In genomic region chr19:43478323-43478722, GRCh38 we compare ENCODE assay signal across 23 cellular contexts. TPM values are rescaled to one million over a fixed set of nuclear protein-coding genes. Genes with fewer than 3 reads are reported as not detected.
DNase-seq lines count a peak whose midpoint lies in the region; ATAC-seq, FAIRE-seq and TF ChIP-seq lines count a peak whose summit lies in the region.
"Had no signal": no experiment of that assay in that cellular context is flagged by ENCODE, and none has a peak within 500 bp of the region (broad histone marks: within the 10 kb centered on the region; RNA-seq: fewer than 3 reads in every experiment).

No MANE protein-coding gene starts in this region.

- no CpG with 5 or more reads among the region's 3 CpGs for WGBS in H9 (ENCODE audit: extremely low coverage, insufficient read length, low lambda C conversion rate)
- WGBS in H1 (ENCODE audit: extremely low coverage in 1 of 2, insufficient coverage in 1 of 2, insufficient read length in 1 of 2, insufficient replicate concordance in 2 of 2, low coverage in 1 of 2, low lambda C conversion rate in 2 of 2, missing lambda C conversion rate in 1 of 2), 2 experiments: 83% methylated on average over 3 of the region's 3 CpGs; no CpG with 5 or more reads in 1 of the 2 experiments

- H3K9ac ChIP-seq in H9 (ENCODE audit: extremely low read depth, insufficient read length, low read length): peak overlapping the region; percentile 36
- no peak overlapping the region for H3K9ac ChIP-seq in H1 (replicated peaks in 1 of 4; ENCODE audit: extremely low read depth in 1 of 4, low read depth in 3 of 4, low read length in 3 of 4)

- no peak for TF ChIP-seq POLR2A in H1 (IDR thresholded peaks at IDR 0.05; ENCODE audit: control extremely low read depth in 1 of 2, low read depth in 2 of 2, low read length in 2 of 2)

- no peaks in the 10 kb centered on the region for H3K23me2 ChIP-seq in H9 (ENCODE audit: insufficient read length, low read depth, low read length, poor library complexity, severe bottlenecking)
- 0 out of 2 replicates have a peak, but pooled peaks cover 3% of the 10 kb centered on the region for H3K23me2 ChIP-seq in H1 (ENCODE audit: low read depth, low read length)

- CTCF ChIA-PET in activated CD4-positive, alpha-beta T cell treated with anti-CD3 and anti-CD28 coated beads for 36 hours (lab: Charles Lee): no interaction called here
- CTCF ChIA-PET in H1 (lab: Charles Lee; ENCODE audit: partially characterized antibody): interaction anchor here (0.7 to 2.6 kb wide), 5 partner anchors 21 to 46 kb away, joined by 3 to 6 read pairs (median 3); no protein-coding TSS in a partner anchor
- CTCF ChIA-PET in naive thymus-derived CD4-positive, alpha-beta T cell (lab: Charles Lee): no interaction called here

- H2BK12ac ChIP-seq in H9 (ENCODE audit: insufficient read length, low read depth, low read length) (no peak overlapping the region), H1 (ENCODE audit: low read depth, low read length) (no peak overlapping the region)

- H3K27me3 ChIP-seq in H9 (ENCODE audit: insufficient read depth, low read length): no peaks in the 10 kb centered on the region
- no peaks in the 10 kb centered on the region; a peak in 3 of 7 replicates for H3K27me3 ChIP-seq in H1 (replicated peaks in 1 of 4; ENCODE audit: control insufficient read depth in 3 of 4, extremely low read depth in 1 of 4, insufficient read depth in 3 of 4, low read length in 3 of 4)
- H3K27me3 ChIP-seq in naive thymus-derived CD4-positive, alpha-beta T cell (ENCODE audit: control insufficient read depth in 2 of 2, insufficient read depth in 2 of 2, low read length in 2 of 2): no peaks in the 10 kb centered on the region
- no peaks in the 10 kb centered on the region for H3K27me3 ChIP-seq in SJCRH30
- H3K27me3 ChIP-seq: MG63 had no signal

- H3K4me2 ChIP-seq in H9 (ENCODE audit: insufficient read depth, insufficient read length, low read length) (no peak overlapping the region), H1 (ENCODE audit: insufficient read depth in 1 of 2, low read depth in 2 of 2, low read length in 2 of 2) (no peak overlapping the region)

- H3K4me3 ChIP-seq in H1 (ENCODE audit: extremely low read depth in 1 of 4, insufficient read depth in 2 of 4, low read depth in 3 of 4, low read length in 4 of 4) (no peak overlapping the region), SJCRH30 (no peak overlapping the region)
- no peak overlapping the region for H3K4me3 ChIP-seq in naive thymus-derived CD4-positive, alpha-beta T cell (ENCODE audit: low read length)
- H3K4me3 ChIP-seq: MG63 had no signal

- no peak overlapping the region for H3T11ph ChIP-seq in H9 (ENCODE audit: low read length)

- TF ChIP-seq CTCF in H9 (conservative IDR thresholded peaks at IDR 0.05): no peak
- no peak for TF ChIP-seq CTCF in H1 (IDR thresholded peaks at IDR 0.05; ENCODE audit: control extremely low read depth in 1 of 3, insufficient read depth in 1 of 3, low read depth in 1 of 3, low read length in 3 of 3)

- H3K9me3 ChIP-seq in H9 (ENCODE audit: control insufficient read depth, low read depth, low read length) (no peaks in the 10 kb centered on the region), H1 (ENCODE audit: insufficient read depth in 2 of 2, low read depth in 1 of 2, low read length in 1 of 2) (no peaks in the 10 kb centered on the region), SJCRH30 (replicated peaks) (no peaks in the 10 kb centered on the region)
- H3K9me3 ChIP-seq in naive thymus-derived CD4-positive, alpha-beta T cell (ENCODE audit: control insufficient read depth in 2 of 3, low read length in 3 of 3): no peaks in the 10 kb centered on the region
- H3K9me3 ChIP-seq: MG63 had no signal

- H4K8ac ChIP-seq in H9 (replicated peaks; ENCODE audit: insufficient read length, low read depth, low read length) (no peak overlapping the region), H1 (ENCODE audit: extremely low read depth, insufficient read depth, low read length) (no peak overlapping the region)

- intact Hi-C loops in activated CD4-positive, alpha-beta T cell treated with anti-CD3 and anti-CD28 coated beads for 36 hours (cut with DNase I, micrococcal nuclease): no loop called here
- intact Hi-C loops in naive thymus-derived CD4-positive, alpha-beta T cell (cut with micrococcal nuclease): no loop called here

- no peaks in the 10 kb centered on the region for H3K79me2 ChIP-seq in H9 (ENCODE audit: insufficient read depth, low read length)
- no peaks in the 10 kb centered on the region for H3K79me2 ChIP-seq in H1 (ENCODE audit: control insufficient read depth in 1 of 2, insufficient read depth in 2 of 2, low read length in 2 of 2)

- H3K36me3 ChIP-seq in H1 (ENCODE audit: control insufficient read depth in 2 of 4, insufficient read depth in 4 of 4, low read length in 3 of 4) (no peaks in the 10 kb centered on the region), SJCRH30 (no peaks in the 10 kb centered on the region)
- peaks cover 0 to 14% (median 0%) of the 10 kb centered on the region in 3 experiments for H3K36me3 ChIP-seq in naive thymus-derived CD4-positive, alpha-beta T cell (ENCODE audit: control insufficient read depth in 2 of 3, insufficient read depth in 3 of 3, low read length in 3 of 3)

- no peak for TF ChIP-seq RAD21 in H1 (IDR thresholded peaks at IDR 0.05 in 1 of 2, conservative IDR thresholded peaks at IDR 0.05 in 1 of 2; ENCODE audit: low read depth in 2 of 2, low read length in 2 of 2)

- no peak overlapping the region for H3K4ac ChIP-seq in H9 (ENCODE audit: low read depth, low read length)
- H3K4ac ChIP-seq in H1 (replicated peaks; ENCODE audit: insufficient read length, low read depth, low read length): no peak overlapping the region

- no peak for ATAC-seq in activated CD4-positive, alpha-beta T cell treated with anti-CD3 and anti-CD28 coated beads for 36 hours
- ATAC-seq in naive thymus-derived CD4-positive, alpha-beta T cell: no peak
- ATAC-seq: SK-N-SH treated with all-trans-retinoic acid at 6 μM for 48 hours had no signal

- H3K18ac ChIP-seq in H9 (ENCODE audit: insufficient read length, low read depth, low read length) (no peak overlapping the region), H1 (ENCODE audit: extremely low read depth, low read length) (no peak overlapping the region)

- H2BK15ac ChIP-seq in H9 (ENCODE audit: low read depth, low read length): no peak overlapping the region
- no peak overlapping the region for H2BK15ac ChIP-seq in H1 (ENCODE audit: low read length)

- H3K27ac ChIP-seq in H9 (ENCODE audit: insufficient read length, low read depth, low read length) (no peak overlapping the region), H1 (ENCODE audit: low read depth, low read length) (no peak overlapping the region), SJCRH30 (no peak overlapping the region)
- no peak overlapping the region for H3K27ac ChIP-seq in naive thymus-derived CD4-positive, alpha-beta T cell (ENCODE audit: low read depth, low read length)
- H3K27ac ChIP-seq: 22Rv1, C4-2B had no signal

- no peak for DNase-seq in activated CD4-positive, alpha-beta T cell treated with anti-CD3 and anti-CD28 coated beads for 36 hours
- DNase-seq in activated CD4-positive, alpha-beta T cell treated with anti-CD3 and anti-CD28 coated beads for 4 hours: no peak
- DNase-seq in H9: no peak
- DNase-seq in H1 (ENCODE audit: low read depth in 1 of 2, low spot score in 2 of 2): no peak
- DNase-seq in naive thymus-derived CD4-positive, alpha-beta T cell: no peak
- DNase-seq in SJCRH30: no peak
- no peak for DNase-seq in NCI-H2171 treated with DMSO at 0.1 percent for 48 hours (lab: John Stamatoyannopoulos, UW)
- no peak for DNase-seq in NOMO-1 treated with DMSO at 0.1 percent for 48 hours (lab: John Stamatoyannopoulos, UW; ENCODE audit: unreplicated experiment)
- DNase-seq: AML-193; Calu3; GF-D8; GOT3; Karpas-422; MG63; NCI-H1048; NCI-H1436; NCI-H2029; NK-92 treated with Interleukin-12 subunit alpha and Interleukin-12 subunit beta, amount 100 ng/mL, for 24 hours; SHP77 treated with DMSO at 0.1 percent for 48 hours had no signal

- no peak overlapping the region for H2BK5ac ChIP-seq in H9 (ENCODE audit: insufficient read length, low read length)
- H2BK5ac ChIP-seq in H1 (ENCODE audit: low read depth, low read length): no peak overlapping the region

- H3K4me1 Mint-ChIP-seq in activated CD4-positive, alpha-beta T cell treated with anti-CD3 and anti-CD28 coated beads for 36 hours: peaks cover 12% of the 10 kb centered on the region
- peaks cover 3 to 4% of the 10 kb centered on the region in 2 experiments; a peak in 3 of 4 replicates for H3K4me1 Mint-ChIP-seq in H9
- H3K4me1 Mint-ChIP-seq in naive thymus-derived CD4-positive, alpha-beta T cell: peaks cover 12 to 24% (median 23%) of the 10 kb centered on the region in 7 donors

- POLR2A ChIA-PET in activated CD4-positive, alpha-beta T cell treated with anti-CD3 and anti-CD28 coated beads for 36 hours (lab: Charles Lee): no interaction called here
- POLR2A ChIA-PET in H1 (lab: Charles Lee; ENCODE audit: partially characterized antibody): interaction anchor here (0.8 to 1.0 kb wide), 2 partner anchors 10 to 12 kb away, joined by 3 read pairs; no protein-coding TSS in a partner anchor
- POLR2A ChIA-PET in naive thymus-derived CD4-positive, alpha-beta T cell (lab: Charles Lee): no interaction called here

- no peak for TF ChIP-seq EP300 in H1 (IDR thresholded peaks at IDR 0.05; ENCODE audit: borderline replicate concordance in 1 of 2, low read depth in 2 of 2, low read length in 2 of 2)

- no peak overlapping the region for H3K23ac ChIP-seq in H9 (ENCODE audit: insufficient read length, low read depth, low read length)
- H3K23ac ChIP-seq in H1 (ENCODE audit: insufficient read length): no peak overlapping the region

- H4K5ac ChIP-seq in H9 (ENCODE audit: insufficient read length, low read depth, low read length) (no peak overlapping the region), H1 (ENCODE audit: insufficient read length, low read depth, low read length) (no peak overlapping the region)

- no peak overlapping the region for H3K14ac ChIP-seq in H9 (ENCODE audit: insufficient read depth, low read length)
- no peak overlapping the region for H3K14ac ChIP-seq in H1 (ENCODE audit: insufficient read length)

- no peaks in the 10 kb centered on the region for H3K79me1 ChIP-seq in H9 (ENCODE audit: insufficient read depth, low read depth, low read length, poor library complexity, severe bottlenecking)
- H3K79me1 ChIP-seq in H1 (ENCODE audit: low read depth, low read length): no peaks in the 10 kb centered on the region

- H3K56ac ChIP-seq in H9 (ENCODE audit: insufficient read length, low read depth, low read length) (no peak overlapping the region), H1 (replicated peaks; ENCODE audit: insufficient read length, low read depth, low read length) (no peak overlapping the region)

- no peaks in the 10 kb centered on the region for H3K27me3 Mint-ChIP-seq in activated CD4-positive, alpha-beta T cell treated with anti-CD3 and anti-CD28 coated beads for 36 hours
- peaks cover 20% of the 10 kb centered on the region for H3K27me3 Mint-ChIP-seq in H9 (ENCODE audit: low read depth)
- H3K27me3 Mint-ChIP-seq in naive thymus-derived CD4-positive, alpha-beta T cell: no peaks in the 10 kb centered on the region

- peaks cover 20% of the 10 kb centered on the region for H3K36me3 Mint-ChIP-seq in activated CD4-positive, alpha-beta T cell treated with anti-CD3 and anti-CD28 coated beads for 36 hours (ENCODE audit: low read depth)
- peaks cover 3 to 7% (median 3%) of the 10 kb centered on the region in 3 experiments; a peak in 2 of 7 replicates for H3K36me3 Mint-ChIP-seq in H9 (ENCODE audit: insufficient read depth in 1 of 3, low read depth in 3 of 3)
- peaks cover 0 to 27% (median 6%) of the 10 kb centered on the region in 5 donors for H3K36me3 Mint-ChIP-seq in naive thymus-derived CD4-positive, alpha-beta T cell

- peak overlapping the region; percentile 11 for H3K27ac Mint-ChIP-seq in activated CD4-positive, alpha-beta T cell treated with anti-CD3 and anti-CD28 coated beads for 36 hours
- peak overlapping the region in 1 of 3 experiments; percentile 34; a peak in 1 of 7 replicates for H3K27ac Mint-ChIP-seq in H9
- H3K27ac Mint-ChIP-seq in naive thymus-derived CD4-positive, alpha-beta T cell: peak overlapping the region in 6 of 9 donors; percentile 66 to 88 (median 80)

- H2AFZ ChIP-seq in H9 (ENCODE audit: low read length) (no peak overlapping the region), H1 (ENCODE audit: low read length) (no peak overlapping the region)

- no peak overlapping the region for H4K91ac ChIP-seq in H9 (ENCODE audit: insufficient read length, low read depth, low read length)
- H4K91ac ChIP-seq in H1 (replicated peaks; ENCODE audit: insufficient read length, low read length): no peak overlapping the region

- H3K9me3 Mint-ChIP-seq in activated CD4-positive, alpha-beta T cell treated with anti-CD3 and anti-CD28 coated beads for 36 hours (ENCODE audit: low read depth): peaks cover 2% of the 10 kb centered on the region
- no peaks in the 10 kb centered on the region; a peak in 1 of 5 replicates for H3K9me3 Mint-ChIP-seq in H9
- H3K9me3 Mint-ChIP-seq in naive thymus-derived CD4-positive, alpha-beta T cell: no peaks in the 10 kb centered on the region

- no peak overlapping the region for H2BK120ac ChIP-seq in H9 (ENCODE audit: low read depth, low read length, poor library complexity, severe bottlenecking)
- H2BK120ac ChIP-seq in H1 (replicated peaks; ENCODE audit: low read depth, low read length): no peak overlapping the region

- H4K20me1 ChIP-seq in H9 (ENCODE audit: control insufficient read depth, insufficient read depth, insufficient read length): no peaks in the 10 kb centered on the region
- H4K20me1 ChIP-seq in H1 (replicated peaks in 1 of 2; ENCODE audit: control insufficient read depth in 1 of 2, insufficient read depth in 2 of 2, low read length in 2 of 2): no peaks in the 10 kb centered on the region

- no peaks in the 10 kb centered on the region for H3K4me1 ChIP-seq in H9 (ENCODE audit: insufficient read depth, low read length)
- H3K4me1 ChIP-seq in H1 (replicated peaks in 1 of 4; ENCODE audit: control insufficient read depth in 3 of 4, insufficient read depth in 4 of 4, low read length in 3 of 4): peaks cover 0 to 2% (median 0%) of the 10 kb centered on the region in 4 experiments; a peak in 3 of 7 replicates
- H3K4me1 ChIP-seq in naive thymus-derived CD4-positive, alpha-beta T cell (ENCODE audit: control insufficient read depth in 2 of 2, insufficient read depth in 2 of 2, low read length in 2 of 2): peaks cover 8 to 9% of the 10 kb centered on the region in 2 donors
- H3K4me1 ChIP-seq in SJCRH30: no peaks in the 10 kb centered on the region

- no peak overlapping the region for H3K4me3 Mint-ChIP-seq in activated CD4-positive, alpha-beta T cell treated with anti-CD3 and anti-CD28 coated beads for 36 hours
- H3K4me3 Mint-ChIP-seq in H9: no peak overlapping the region
- no peak overlapping the region for H3K4me3 Mint-ChIP-seq in naive thymus-derived CD4-positive, alpha-beta T cell

- no peak for FAIRE-seq in H1 (lab: Jason Lieb, UNC)

- H2BK20ac ChIP-seq in H9 (ENCODE audit: low read depth, low read length, poor library complexity, severe bottlenecking) (no peak overlapping the region), H1 (ENCODE audit: low read length) (no peak overlapping the region)

- H2AK5ac ChIP-seq in H9 (ENCODE audit: insufficient read length, low read length): no peak overlapping the region
- H2AK5ac ChIP-seq in H1 (ENCODE audit: low read depth, low read length): 0 out of 2 replicates have a peak overlapping the region, but pooled peaks have one; percentile 65

RNA-seq across cellular contexts. Expression of gene LYPD3, which starts 12.9 kb away (rescaled TPM):
- total RNA-seq in activated CD4-positive, alpha-beta T cell treated with anti-CD3 and anti-CD28 coated beads for 36 hours: 1 to 10 TPM; 2.1 to 3.1 TPM
- total RNA-seq in H9 (2021): 1.8 TPM in 2 replicates
- 4.0 and 4.1 TPM in 2 replicates for total RNA-seq in H1 (2021; fragmentation: NEBNext Ultra II Directional; extraction: Animal tissue kit (Norgen Biotek cat#: 25700))
- polyA plus RNA-seq in H1 (2011; rRNA removed): 16.4 and 18.4 TPM in 2 replicates
- 7.3 TPM for polyA plus RNA-seq in H1 (2011; cell fraction: cytosol; rRNA removed)
- 10.4 TPM for polyA plus RNA-seq in H1 (2011; cell fraction: nucleus; rRNA removed)
- 4.2 to 7.0 TPM (median 5.4 TPM) in 4 replicates for polyA plus RNA-seq in H1 (2012, experiment 1 of 2)
- 5.2 TPM for polyA plus RNA-seq in H1 (2012, experiment 2 of 2)
- polyA plus RNA-seq in H1 (2013, experiment 1 of 2): 6.0 TPM
- 5.9 TPM for polyA plus RNA-seq in H1 (2013, experiment 2 of 2)
- polyA minus RNA-seq in H1 (2011; rRNA and poly(A)+ RNA removed): 2.0 and 2.5 TPM in 2 replicates
- 3.4 TPM for polyA minus RNA-seq in H1 (2011; cell fraction: cytosol; rRNA and poly(A)+ RNA removed)
- 3.5 TPM for polyA minus RNA-seq in H1 (2011; cell fraction: nucleus; rRNA and poly(A)+ RNA removed)
- total RNA-seq in naive thymus-derived CD4-positive, alpha-beta T cell: 10 to 100 TPM in 1 of 5 experiments, 1 to 10 TPM in 4; 1.1 to 30.6 (median 6.1) TPM
- 1 to 10 TPM; 6.5 to 9.1 TPM for polyA plus RNA-seq in naive thymus-derived CD4-positive, alpha-beta T cell
- not detected in 2 replicates for total RNA-seq in SJCRH30 (2014; rRNA removed; shearing (Covaris generic))
- total RNA-seq: OCI-LY7 had no signal

RNA-seq across cellular contexts. Expression of gene PHLDB3, which starts 26.2 kb away (rescaled TPM):
- 10 to 100 TPM; 14.7 to 17.8 TPM for total RNA-seq in activated CD4-positive, alpha-beta T cell treated with anti-CD3 and anti-CD28 coated beads for 36 hours
- 6.7 and 8.5 TPM in 2 replicates for total RNA-seq in H9 (2021)
- total RNA-seq in H1 (2021; fragmentation: NEBNext Ultra II Directional; extraction: Animal tissue kit (Norgen Biotek cat#: 25700)): 7.5 and 8.5 TPM in 2 replicates
- polyA plus RNA-seq in H1 (2011; rRNA removed): 4.0 and 6.5 TPM in 2 replicates
- polyA plus RNA-seq in H1 (2011; cell fraction: cytosol; rRNA removed): 6.4 TPM
- polyA plus RNA-seq in H1 (2011; cell fraction: nucleus; rRNA removed): 15.0 TPM
- 4.4 to 7.9 TPM (median 7.4 TPM) in 4 replicates for polyA plus RNA-seq in H1 (2012, experiment 1 of 2)
- 4.7 TPM for polyA plus RNA-seq in H1 (2012, experiment 2 of 2)
- polyA plus RNA-seq in H1 (2013, experiment 1 of 2): 5.8 TPM
- 6.0 TPM for polyA plus RNA-seq in H1 (2013, experiment 2 of 2)
- 3.1 and 3.2 TPM in 2 replicates for polyA minus RNA-seq in H1 (2011; rRNA and poly(A)+ RNA removed)
- 6.4 TPM for polyA minus RNA-seq in H1 (2011; cell fraction: cytosol; rRNA and poly(A)+ RNA removed)
- polyA minus RNA-seq in H1 (2011; cell fraction: nucleus; rRNA and poly(A)+ RNA removed): 9.0 TPM
- 10 to 100 TPM; 24.5 to 98.8 (median 43.3) TPM for total RNA-seq in naive thymus-derived CD4-positive, alpha-beta T cell
- polyA plus RNA-seq in naive thymus-derived CD4-positive, alpha-beta T cell: 1 to 10 TPM; 4.5 to 6.5 TPM
- total RNA-seq in SJCRH30 (2014; rRNA removed; shearing (Covaris generic)): 4.4 and 5.2 TPM in 2 replicates

RNA-seq across cellular contexts. Expression of gene ETHE1, which starts 48.7 kb away (rescaled TPM):
- total RNA-seq in activated CD4-positive, alpha-beta T cell treated with anti-CD3 and anti-CD28 coated beads for 36 hours: 10 to 100 TPM; 68.7 to 78.8 TPM
- total RNA-seq in H9 (2021): 18.8 and 20.4 TPM in 2 replicates
- total RNA-seq in H1 (2021; fragmentation: NEBNext Ultra II Directional; extraction: Animal tissue kit (Norgen Biotek cat#: 25700)): 18.6 and 19.9 TPM in 2 replicates
- polyA plus RNA-seq in H1 (2011; rRNA removed): 92.7 and 96.0 TPM in 2 replicates
- 53.2 TPM for polyA plus RNA-seq in H1 (2011; cell fraction: cytosol; rRNA removed)
- 79.8 TPM for polyA plus RNA-seq in H1 (2011; cell fraction: nucleus; rRNA removed)
- 17.1 to 36.3 TPM (median 33.6 TPM) in 4 replicates for polyA plus RNA-seq in H1 (2012, experiment 1 of 2)
- 32.6 TPM for polyA plus RNA-seq in H1 (2012, experiment 2 of 2)
- polyA plus RNA-seq in H1 (2013, experiment 1 of 2): 38.2 TPM
- 32.9 TPM for polyA plus RNA-seq in H1 (2013, experiment 2 of 2)
- 30.1 and 31.6 TPM in 2 replicates for polyA minus RNA-seq in H1 (2011; rRNA and poly(A)+ RNA removed)
- 15.7 TPM for polyA minus RNA-seq in H1 (2011; cell fraction: cytosol; rRNA and poly(A)+ RNA removed)
- polyA minus RNA-seq in H1 (2011; cell fraction: nucleus; rRNA and poly(A)+ RNA removed): 10.8 TPM
- 10 to 100 TPM; 20.3 to 58.6 (median 23.9) TPM for total RNA-seq in naive thymus-derived CD4-positive, alpha-beta T cell
- 10 to 100 TPM; 58.0 to 59.3 TPM for polyA plus RNA-seq in naive thymus-derived CD4-positive, alpha-beta T cell
- total RNA-seq in SJCRH30 (2014; rRNA removed; shearing (Covaris generic)): 11.5 and 12.2 TPM in 2 replicates

RNA-seq across cellular contexts. Expression of gene ZNF575, which starts 54.7 kb away (rescaled TPM):
- 1 to 10 TPM; 3.4 to 4.3 TPM for total RNA-seq in activated CD4-positive, alpha-beta T cell treated with anti-CD3 and anti-CD28 coated beads for 36 hours
- total RNA-seq in H9 (2021): not detected in 2 replicates
- total RNA-seq in H1 (2021; fragmentation: NEBNext Ultra II Directional; extraction: Animal tissue kit (Norgen Biotek cat#: 25700)): not detected in 2 replicates
- polyA plus RNA-seq in H1 (2011; rRNA removed): 0.05 and 0.16 TPM in 2 replicates
- not detected for polyA plus RNA-seq in H1 (2011; cell fraction: cytosol; rRNA removed)
- 0.10 TPM for polyA plus RNA-seq in H1 (2011; cell fraction: nucleus; rRNA removed)
- polyA plus RNA-seq in H1 (2012, experiment 1 of 2): 0.25 to 0.71 TPM (median 0.55 TPM) in 4 replicates
- 0.16 TPM for polyA plus RNA-seq in H1 (2012, experiment 2 of 2)
- polyA plus RNA-seq in H1 (2013, experiment 1 of 2): 0.28 TPM
- polyA plus RNA-seq in H1 (2013, experiment 2 of 2): 0.20 TPM
- not detected in 2 replicates for polyA minus RNA-seq in H1 (2011; rRNA and poly(A)+ RNA removed)
- not detected for polyA minus RNA-seq in H1 (2011; cell fraction: cytosol; rRNA and poly(A)+ RNA removed)
- polyA minus RNA-seq in H1 (2011; cell fraction: nucleus; rRNA and poly(A)+ RNA removed): 0.30 TPM
- 10 to 100 TPM in 2 of 5 experiments, 1 to 10 TPM in 3; 4.5 to 10.7 (median 5.6) TPM for total RNA-seq in naive thymus-derived CD4-positive, alpha-beta T cell
- polyA plus RNA-seq in naive thymus-derived CD4-positive, alpha-beta T cell: 1 to 10 TPM; 2.7 to 3.5 TPM
- not detected in 2 replicates for total RNA-seq in SJCRH30 (2014; rRNA removed; shearing (Covaris generic))
